In the genomic region with DNA sequence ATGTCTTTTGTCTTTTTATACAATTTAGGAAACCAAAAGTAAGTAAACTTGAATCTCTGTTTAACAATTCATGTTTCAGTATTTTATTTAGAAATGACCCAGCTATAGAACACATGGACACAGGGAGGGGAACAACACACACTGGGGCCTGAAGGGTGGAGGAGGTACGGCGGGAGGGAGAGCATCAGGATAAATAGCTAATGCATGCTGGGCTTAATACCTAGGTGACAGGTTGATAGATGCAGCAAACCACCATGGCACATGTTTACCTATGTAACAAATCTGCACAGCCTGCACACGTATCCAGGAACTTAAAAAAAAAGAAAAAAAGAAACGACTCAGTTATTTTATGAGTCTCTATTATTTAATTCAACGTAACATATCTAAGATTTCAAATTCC, we compare ENCODE assay signal across 7 cellular contexts.
A peak's percentile ranks its signal among the peaks of the same experiment; 100 is the strongest.
DNase-seq lines count a peak whose midpoint lies in the region; TF ChIP-seq lines count a peak whose summit lies in the region.
"Not testable (repeated sequence)": the region's sequence is repeated elsewhere in the genome, so short reads cannot be mapped to it uniquely, and the experiment has no call there.

No MANE protein-coding gene starts in this region.

- H3K27ac ChIP-seq in WERI-Rb-1, result not testable (repeated sequence)

- peaks cover 26% of the 10 kb centered on the region for H3K27me3 Mint-ChIP-seq in nephron progenitor cell (ENCODE audit: low read depth, poor library complexity)

- H3K9me3 Mint-ChIP-seq in nephron progenitor cell, result not testable (repeated sequence)

- H3K36me3 Mint-ChIP-seq in nephron progenitor cell (ENCODE audit: low read depth), result not testable (repeated sequence)

- peaks cover 23% of the 10 kb centered on the region for H3K4me1 Mint-ChIP-seq in nephron progenitor cell

- DNase-seq in COLO668 (lab: John Stamatoyannopoulos, UW; ENCODE audit: unreplicated experiment) (peak; percentile 28), NCI-H1417 (lab: John Stamatoyannopoulos, UW) (peak in 2 of 3 experiments; percentile 85 to 94), NCI-H2081 (lab: John Stamatoyannopoulos, UW) (peak; percentile 89 to 96), NCI-H345 (lab: John Stamatoyannopoulos, UW) (peak; percentile 61), NCI-H82 (lab: John Stamatoyannopoulos, UW) (peak; percentile 73), WERI-Rb-1 (peak; percentile 82)
- not testable (repeated sequence) for DNase-seq in nephron progenitor cell

- H3K9me3 ChIP-seq in WERI-Rb-1 (ENCODE audit: severe bottlenecking), result not testable (repeated sequence)

- H3K27me3 ChIP-seq in WERI-Rb-1 (ENCODE audit: insufficient read depth, low read depth, severe bottlenecking), result not testable (repeated sequence)

- peak overlapping the region; percentile 87 for H3K27ac Mint-ChIP-seq in nephron progenitor cell

- TF ChIP-seq CTCF in WERI-Rb-1 (IDR thresholded peaks at IDR 0.05; ENCODE audit: low read depth, low read length); nephron progenitor cell (IDR thresholded peaks at IDR 0.05): not testable (repeated sequence)

- H3K36me3 ChIP-seq in WERI-Rb-1, result not testable (repeated sequence)

- H3K4me3 Mint-ChIP-seq in nephron progenitor cell, result not testable (repeated sequence)

- H3K4me3 ChIP-seq in WERI-Rb-1 (ENCODE audit: low read depth, low read length), result not testable (repeated sequence)
